1 cellular context compared by ENCODE assay signal in the genomic region with DNA sequence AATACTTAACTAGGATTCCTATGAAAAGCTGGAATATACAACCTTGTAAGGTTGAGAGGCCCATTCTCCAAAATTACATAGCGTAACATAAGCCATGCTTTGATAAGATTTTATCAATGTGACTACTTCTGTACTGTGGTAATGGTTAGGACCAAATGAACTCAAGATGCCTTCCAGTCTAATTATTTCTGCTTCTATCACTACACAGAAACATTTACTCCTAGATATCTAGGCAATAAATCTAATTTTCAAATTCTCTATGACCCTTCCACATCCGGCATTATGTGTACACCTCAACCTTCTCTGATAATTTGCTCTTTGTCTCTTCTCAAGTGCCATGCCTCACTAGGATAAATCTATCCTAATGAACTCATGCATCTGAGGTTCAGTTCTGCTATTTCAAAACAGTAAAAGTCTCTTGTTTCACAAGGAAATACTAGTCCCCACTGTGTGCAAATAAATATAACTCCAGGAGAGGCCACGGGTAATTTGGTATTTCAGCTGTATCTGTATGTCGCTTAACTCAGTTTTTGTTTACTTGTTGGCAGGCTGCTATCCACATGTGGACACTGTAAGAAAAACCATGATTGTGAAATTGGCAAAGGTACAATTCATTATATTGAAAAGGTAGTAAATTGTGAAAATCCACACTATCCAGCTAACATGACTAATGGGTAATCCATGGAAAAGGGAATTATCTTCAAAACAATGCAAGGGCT.
A peak's percentile ranks its signal among the peaks of the same experiment; 100 is the strongest.
TF ChIP-seq lines count a peak whose summit lies in the region.

No MANE protein-coding gene starts in this region.

TF ChIP-seq in HEK293, 187 proteins besides CTCF, POLR2A, EP300 and RAD21:
- TF ChIP-seq ZXDB (tag by site-specific recombination; IDR thresholded peaks at IDR 0.05) (peak; percentile 65), ZNF561 (tag by site-specific recombination; IDR thresholded peaks at IDR 0.05; ENCODE audit: borderline replicate concordance) (0 out of 2 replicates have a peak, but pooled peaks have one; percentile 43), ZNF423 (tag by site-specific recombination; IDR thresholded peaks at IDR 0.05) (no peak), ZNF830 (tag by site-specific recombination; IDR thresholded peaks at IDR 0.05; ENCODE audit: low read depth) (no peak), ZFP69B (tag by site-specific recombination; IDR thresholded peaks at IDR 0.05) (no peak), ZNF529 (tag by site-specific recombination; IDR thresholded peaks at IDR 0.05; ENCODE audit: insufficient replicate concordance) (no peak), SCRT1 (tag by site-specific recombination; IDR thresholded peaks at IDR 0.05; ENCODE audit: borderline replicate concordance) (0 out of 2 replicates have a peak, but pooled peaks have one; percentile 11), FEZF1 (tag by site-specific recombination; IDR thresholded peaks at IDR 0.05) (peak; percentile 64), OVOL3 (tag by site-specific recombination; IDR thresholded peaks at IDR 0.05) (0 out of 2 replicates have a peak, but pooled peaks have one; percentile 8), GLI2 (tag by site-specific recombination; IDR thresholded peaks at IDR 0.05; ENCODE audit: borderline replicate concordance, low read depth) (peak; percentile 47; the same call in 1 of the 2 replicates), TRIM28 (IDR thresholded peaks at IDR 0.05; ENCODE audit: borderline replicate concordance, low read length) (0 out of 2 replicates have a peak, but pooled peaks have one; percentile 32), ZIC2 (tag by site-specific recombination; IDR thresholded peaks at IDR 0.05) (peak; percentile 85), ZNF843 (tag by site-specific recombination; IDR thresholded peaks at IDR 0.05) (peak; percentile 57; the same call in 1 of the 2 replicates), MZF1 (tag by site-specific recombination; IDR thresholded peaks at IDR 0.05; ENCODE audit: borderline replicate concordance) (peak; percentile 96; the same call in 1 of the 2 replicates), ZNF157 (tag by site-specific recombination; IDR thresholded peaks at IDR 0.05) (no peak)
- TF ChIP-seq, protein P1, sequence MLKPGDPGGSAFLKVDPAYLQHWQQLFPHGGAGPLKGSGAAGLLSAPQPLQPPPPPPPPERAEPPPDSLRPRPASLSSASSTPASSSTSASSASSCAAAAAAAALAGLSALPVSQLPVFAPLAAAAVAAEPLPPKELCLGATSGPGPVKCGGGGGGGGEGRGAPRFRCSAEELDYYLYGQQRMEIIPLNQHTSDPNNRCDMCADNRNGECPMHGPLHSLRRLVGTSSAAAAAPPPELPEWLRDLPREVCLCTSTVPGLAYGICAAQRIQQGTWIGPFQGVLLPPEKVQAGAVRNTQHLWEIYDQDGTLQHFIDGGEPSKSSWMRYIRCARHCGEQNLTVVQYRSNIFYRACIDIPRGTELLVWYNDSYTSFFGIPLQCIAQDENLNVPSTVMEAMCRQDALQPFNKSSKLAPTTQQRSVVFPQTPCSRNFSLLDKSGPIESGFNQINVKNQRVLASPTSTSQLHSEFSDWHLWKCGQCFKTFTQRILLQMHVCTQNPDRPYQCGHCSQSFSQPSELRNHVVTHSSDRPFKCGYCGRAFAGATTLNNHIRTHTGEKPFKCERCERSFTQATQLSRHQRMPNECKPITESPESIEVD (tag by site-specific recombination; IDR thresholded peaks at IDR 0.05): peak; percentile 69
- TF ChIP-seq, protein P2, sequence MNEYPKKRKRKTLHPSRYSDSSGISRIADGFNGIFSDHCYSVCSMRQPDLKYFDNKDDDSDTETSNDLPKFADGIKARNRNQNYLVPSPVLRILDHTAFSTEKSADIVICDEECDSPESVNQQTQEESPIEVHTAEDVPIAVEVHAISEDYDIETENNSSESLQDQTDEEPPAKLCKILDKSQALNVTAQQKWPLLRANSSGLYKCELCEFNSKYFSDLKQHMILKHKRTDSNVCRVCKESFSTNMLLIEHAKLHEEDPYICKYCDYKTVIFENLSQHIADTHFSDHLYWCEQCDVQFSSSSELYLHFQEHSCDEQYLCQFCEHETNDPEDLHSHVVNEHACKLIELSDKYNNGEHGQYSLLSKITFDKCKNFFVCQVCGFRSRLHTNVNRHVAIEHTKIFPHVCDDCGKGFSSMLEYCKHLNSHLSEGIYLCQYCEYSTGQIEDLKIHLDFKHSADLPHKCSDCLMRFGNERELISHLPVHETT (tag by site-specific recombination; IDR thresholded peaks at IDR 0.05): no peak
- TF ChIP-seq, protein P3, sequence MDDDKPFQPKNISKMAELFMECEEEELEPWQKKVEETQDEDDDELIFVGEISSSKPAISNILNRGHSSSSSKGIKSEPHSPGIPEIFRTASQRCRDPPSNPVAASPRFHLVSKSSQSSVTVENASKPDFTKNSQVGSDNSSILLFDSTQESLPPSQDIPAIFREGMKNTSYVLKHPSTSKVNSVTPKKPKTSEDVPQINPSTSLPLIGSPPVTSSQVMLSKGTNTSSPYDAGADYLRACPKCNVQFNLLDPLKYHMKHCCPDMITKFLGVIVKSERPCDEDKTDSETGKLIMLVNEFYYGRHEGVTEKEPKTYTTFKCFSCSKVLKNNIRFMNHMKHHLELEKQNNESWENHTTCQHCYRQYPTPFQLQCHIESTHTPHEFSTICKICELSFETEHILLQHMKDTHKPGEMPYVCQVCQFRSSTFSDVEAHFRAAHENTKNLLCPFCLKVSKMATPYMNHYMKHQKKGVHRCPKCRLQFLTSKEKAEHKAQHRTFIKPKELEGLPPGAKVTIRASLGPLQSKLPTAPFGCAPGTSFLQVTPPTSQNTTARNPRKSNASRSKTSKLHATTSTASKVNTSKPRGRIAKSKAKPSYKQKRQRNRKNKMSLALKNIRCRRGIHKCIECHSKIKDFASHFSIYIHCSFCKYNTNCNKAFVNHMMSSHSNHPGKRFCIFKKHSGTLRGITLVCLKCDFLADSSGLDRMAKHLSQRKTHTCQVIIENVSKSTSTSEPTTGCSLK (tag by site-specific recombination; IDR thresholded peaks at IDR 0.05): no peak
